17 cellular contexts compared by ENCODE assay signal in the genomic region with DNA sequence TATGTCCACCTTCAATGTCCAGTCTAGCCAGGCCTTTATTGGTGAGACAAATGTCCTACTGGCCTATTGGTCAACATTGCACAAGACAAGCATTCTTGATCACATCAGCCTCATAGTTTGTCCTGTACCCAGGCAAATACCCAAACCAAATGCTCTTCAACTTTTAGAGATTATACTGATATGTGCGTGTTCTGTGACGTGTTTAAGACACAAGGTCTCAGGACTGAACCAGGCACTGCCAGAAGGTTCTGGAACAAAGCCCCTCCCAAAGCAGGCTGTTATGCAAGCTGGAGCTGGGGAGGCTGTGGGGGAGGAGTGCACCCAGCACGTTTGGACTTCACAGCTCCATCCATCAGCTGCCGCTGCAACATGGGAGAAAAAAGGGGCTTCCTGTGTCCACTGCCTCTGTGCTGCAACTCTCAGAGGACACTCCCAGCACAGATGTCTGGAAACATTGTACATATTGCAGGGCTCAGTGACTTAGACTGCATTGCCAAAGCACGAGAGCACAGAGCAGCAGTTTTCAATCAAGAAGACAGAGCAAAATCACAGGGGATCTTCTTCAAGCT. TPM values are rescaled to one million over a fixed set of nuclear protein-coding genes. Genes with fewer than 3 reads are reported as not detected.
A peak's percentile ranks its signal among the peaks of the same experiment; 100 is the strongest.
DNase-seq lines count a peak whose midpoint lies in the region; ATAC-seq and TF ChIP-seq lines count a peak whose summit lies in the region.
"Had no signal": no experiment of that assay in that cellular context is flagged by ENCODE, and none has a peak within 500 bp of the region (broad histone marks: within the 10 kb centered on the region; RNA-seq: fewer than 3 reads in every experiment).

No MANE protein-coding gene starts in this region.

- H3K27ac ChIP-seq in duodenal mucosa (ENCODE audit: low read depth, low read length) (peak overlapping the region; percentile 61), right cardiac atrium (ENCODE audit: low read length) (peak overlapping the region; percentile 69), vagina (peak overlapping the region; percentile 92)

- no peak overlapping the region for H3K9ac ChIP-seq in duodenal mucosa (ENCODE audit: low read depth in 1 of 2, low read length in 2 of 2)
- H3K9ac ChIP-seq: SK-N-SH had no signal

- no peak overlapping the region for H3K4me3 ChIP-seq in duodenal mucosa (ENCODE audit: low read depth in 1 of 2, low read length in 2 of 2)
- no peak overlapping the region for H3K4me3 ChIP-seq in right cardiac atrium (ENCODE audit: low read length)
- no peak overlapping the region for H3K4me3 ChIP-seq in vagina

- WGBS in right cardiac atrium = 55% methylated on average over 5 of the region's 5 CpGs

- no peak overlapping the region for H3K4me3 Mint-ChIP-seq in CD14-positive monocyte
- H3K4me3 Mint-ChIP-seq: dendritic cell treated with granulocyte-macrophage colony-stimulating factor and Interleukin-4, amounts not matched to agents 40 ng/mL and 50 ng/mL, for 4 days; IgD-negative memory B cell; natural killer cell; stimulated activated memory B cell treated with anti-CD40 and anti-IgM and Interleukin-4, amounts not matched to agents 10 μg/mL and 1 μg/mL and 100 μg/mL, for 72 hours had no signal

- peaks cover 9 to 15% of the 10 kb centered on the region in 2 donors for H3K36me3 Mint-ChIP-seq in CD14-positive monocyte
- H3K36me3 Mint-ChIP-seq: IgD-negative memory B cell; natural killer cell; stimulated activated memory B cell treated with anti-CD40 and anti-IgM and Interleukin-4, amounts not matched to agents 10 μg/mL and 1 μg/mL and 100 μg/mL, for 72 hours had no signal

- H3K36me3 ChIP-seq in duodenal mucosa (ENCODE audit: control insufficient read depth in 1 of 2, insufficient read depth in 2 of 2, low read length in 2 of 2) = peaks cover 0 to 4% of the 10 kb centered on the region in 2 donors
- peaks cover 0 to 17% of the 10 kb centered on the region in 2 donors for H3K36me3 ChIP-seq in vagina

- peaks cover 0 to 4% of the 10 kb centered on the region in 2 donors for H3K4me1 ChIP-seq in duodenal mucosa (ENCODE audit: control insufficient read depth in 1 of 2, insufficient read depth in 2 of 2, low read length in 2 of 2)
- peaks cover 14% of the 10 kb centered on the region for H3K4me1 ChIP-seq in right cardiac atrium (ENCODE audit: control insufficient read depth, insufficient read depth, low read length)
- H3K4me1 ChIP-seq in vagina = peaks cover 71% of the 10 kb centered on the region

- intact Hi-C loops in right cardiac atrium (cut with DNase I) (no loop called here), posterior vena cava (cut with DNase I) (no loop called here), vagina (cut with DNase I) (no loop called here), CD14-positive monocyte (cut with micrococcal nuclease) (no loop called here)

- TF ChIP-seq CTCF in vagina (IDR thresholded peaks at IDR 0.05) (no peak), CD14-positive monocyte (IDR thresholded peaks at IDR 0.05) (no peak)

- ATAC-seq in right cardiac atrium (peak; percentile 91 to 92), GM21423 (IDR thresholded peaks at IDR 0.05; ENCODE audit: unreplicated experiment) (no peak)
- ATAC-seq: activated CD4-positive, CD25-positive, alpha-beta regulatory T cell treated with anti-CD3 and anti-CD28 coated beads, Interleukin-2, amount 50 U/mL, for 24 hours; HCT116; natural killer cell; stimulated activated memory B cell treated with anti-CD40 and anti-IgM and Interleukin-4, amounts not matched to agents 10 μg/mL and 1 μg/mL and 100 μg/mL, for 72 hours had no signal

- TF ChIP-seq POLR2A in vagina (IDR thresholded peaks at IDR 0.05) = no peak

- H3K27me3 ChIP-seq in duodenal mucosa (ENCODE audit: control insufficient read depth in 1 of 2, insufficient read depth in 2 of 2, low read length in 2 of 2) = no peaks in the 10 kb centered on the region
- H3K27me3 ChIP-seq in right cardiac atrium (ENCODE audit: control insufficient read depth, insufficient read depth) = no peaks in the 10 kb centered on the region
- H3K27me3 ChIP-seq in vagina = no peaks in the 10 kb centered on the region

- DNase-seq in right cardiac atrium (peak; percentile 89 to 94 (median 90)), posterior vena cava (ENCODE audit: low spot score) (peak; percentile 94), vagina (ENCODE audit: extremely low spot score in 2 of 2) (peak in 1 of 2 donors; percentile 100), NCI-H524 treated with DMSO at 0.1 percent for 48 hours (lab: John Stamatoyannopoulos, UW) (no peak), CD14-positive monocyte (ENCODE audit: low spot score) (no peak)
- DNase-seq: natural killer cell; NCI-H1694 treated with DMSO at 0.1 percent for 48 hours; NK-92 treated with Interleukin-12 subunit alpha and Interleukin-12 subunit beta, amount 100 ng/mL, for 24 hours; SK-N-SH had no signal

- H3K9me3 ChIP-seq in duodenal mucosa (ENCODE audit: control insufficient read depth in 1 of 2, low read length in 2 of 2) (no peaks in the 10 kb centered on the region), right cardiac atrium (ENCODE audit: control insufficient read depth, low read length) (no peaks in the 10 kb centered on the region), vagina (no peaks in the 10 kb centered on the region)
- H3K9me3 ChIP-seq: SK-N-SH had no signal

- no peaks in the 10 kb centered on the region for H3K27me3 Mint-ChIP-seq in CD14-positive monocyte (ENCODE audit: low read depth in 3 of 3)
- H3K27me3 Mint-ChIP-seq: dendritic cell treated with granulocyte-macrophage colony-stimulating factor and Interleukin-4, amounts not matched to agents 40 ng/mL and 50 ng/mL, for 4 days had no signal

- H3K9me3 Mint-ChIP-seq in CD14-positive monocyte = no peaks in the 10 kb centered on the region
- H3K9me3 Mint-ChIP-seq: activated T-helper 2 cell treated with anti-CD3 and anti-CD28 coated beads, Interferon-gamma antibody, Interleukin-2, Interleukin-4, amounts not matched to agents 10 μg/mL and 5 μg/mL and 100 μg/mL, durations not matched to agents 14 hours and 24 hours and 36 hours; dendritic cell treated with granulocyte-macrophage colony-stimulating factor and Interleukin-4, amounts not matched to agents 40 ng/mL and 50 ng/mL, for 4 days; IgD-negative memory B cell; natural killer cell; stimulated activated memory B cell treated with anti-CD40 and anti-IgM and Interleukin-4, amounts not matched to agents 10 μg/mL and 1 μg/mL and 100 μg/mL, for 72 hours had no signal

- H3K4me1 Mint-ChIP-seq in CD14-positive monocyte = peaks cover 27% of the 10 kb centered on the region
- H3K4me1 Mint-ChIP-seq: natural killer cell; stimulated activated memory B cell treated with anti-CD40 and anti-IgM and Interleukin-4, amounts not matched to agents 10 μg/mL and 1 μg/mL and 100 μg/mL, for 72 hours had no signal

- H3K27ac Mint-ChIP-seq in CD14-positive monocyte = no peak overlapping the region
- H3K27ac Mint-ChIP-seq: activated T-helper 2 cell treated with anti-CD3 and anti-CD28 coated beads, Interferon-gamma antibody, Interleukin-2, Interleukin-4, amounts not matched to agents 10 μg/mL and 5 μg/mL and 100 μg/mL, durations not matched to agents 14 hours and 24 hours and 36 hours; dendritic cell treated with granulocyte-macrophage colony-stimulating factor and Interleukin-4, amounts not matched to agents 40 ng/mL and 50 ng/mL, for 4 days; IgD-negative memory B cell; natural killer cell; stimulated activated memory B cell treated with anti-CD40 and anti-IgM and Interleukin-4, amounts not matched to agents 10 μg/mL and 1 μg/mL and 100 μg/mL, for 72 hours had no signal

RNA-seq across cellular contexts. Expression of gene NID1, which starts 45.9 kb away (rescaled TPM):
- 100 to 1,000 TPM in 1 of 4 donors, 10 to 100 TPM in 3; 31.3 to 107 (median 58.1) TPM for total RNA-seq in right cardiac atrium
- 24.4 TPM for polyA plus RNA-seq in right cardiac atrium
- 100 to 1,000 TPM; 122 to 189 TPM for total RNA-seq in posterior vena cava
- total RNA-seq in vagina = 154 TPM
- 10 to 100 TPM in 1 of 2 donors, 1 to 10 TPM in 1; 6.8 to 14.4 TPM for polyA plus RNA-seq in CD14-positive monocyte
- polyA plus RNA-seq: IgD-negative memory B cell had no signal

Comparison
In these comparisons a context has a peak if more than half of its experiments do, and no peak if none do; other contexts are left out.
1. DNase-seq: peak in right cardiac atrium (3 of 3) and posterior vena cava (single experiment); none in NCI-H524 treated with DMSO at 0.1 percent for 48 hours (single experiment) and CD14-positive monocyte (single experiment).
2. Peak in every context shown above with its lines, with median percentiles within 50 percentile points of each other: H3K27ac ChIP-seq.